In genomic region chr9:120928720-120929389, GRCh38 we compare ENCODE assay signal across 1 cellular context.
A peak's percentile ranks its signal among the peaks of the same experiment; 100 is the strongest.
TF ChIP-seq lines count a peak whose summit lies in the region.

No MANE protein-coding gene starts in this region.

TF ChIP-seq in GM12878, 131 proteins besides CTCF, POLR2A, EP300 and RAD21 (continued from another document and continues in another):
- TF ChIP-seq PKNOX1 (IDR thresholded peaks at IDR 0.05) = 0 out of 2 replicates have a peak, but pooled peaks have one; percentile 19
- no peak for TF ChIP-seq NRF1 (conservative IDR thresholded peaks at IDR 0.05; ENCODE audit: low read depth, low read length)
- TF ChIP-seq CREM (IDR thresholded peaks at IDR 0.05; ENCODE audit: low read depth) = no peak
- TF ChIP-seq POU2F2 (IDR thresholded peaks at IDR 0.05; ENCODE audit: borderline replicate concordance, low read depth, low read length) = peak; percentile 24; the same call in 1 of the 3 replicates
- no peak for TF ChIP-seq RAD51 (IDR thresholded peaks at IDR 0.05)
- TF ChIP-seq TARDBP (IDR thresholded peaks at IDR 0.05; ENCODE audit: borderline replicate concordance) = no peak
- peak; percentile 74; the same call in 1 of the 2 replicates for TF ChIP-seq TAF1 (IDR thresholded peaks at IDR 0.05; ENCODE audit: borderline replicate concordance, low read depth, low read length)
- peak; percentile 87 for TF ChIP-seq ZNF687 (IDR thresholded peaks at IDR 0.05)
- no peak for TF ChIP-seq SUPT20H (IDR thresholded peaks at IDR 0.05; ENCODE audit: borderline replicate concordance, control insufficient read depth, low read depth, low read length)
- no peak for TF ChIP-seq USF1 (IDR thresholded peaks at IDR 0.05; ENCODE audit: borderline replicate concordance, extremely low read length, insufficient read depth, low read depth, low read length)
- 0 out of 2 replicates have a peak, but pooled peaks have one; percentile 9 for TF ChIP-seq ZNF207 (IDR thresholded peaks at IDR 0.05; ENCODE audit: borderline replicate concordance)
- 0 out of 4 replicates have a peak, but pooled peaks of 1 of the 2 experiments have one; percentile 26 for TF ChIP-seq IKZF2 (IDR thresholded peaks at IDR 0.05)
- 0 out of 2 replicates have a peak, but pooled peaks have one; percentile 51 for TF ChIP-seq CBFB (IDR thresholded peaks at IDR 0.05; ENCODE audit: low read depth)
- 0 out of 2 replicates have a peak, but pooled peaks have one; percentile 49 for TF ChIP-seq PAX5 (IDR thresholded peaks at IDR 0.05; ENCODE audit: borderline replicate concordance, low read depth, low read length)
- no peak for TF ChIP-seq TBL1XR1 (IDR thresholded peaks at IDR 0.05; ENCODE audit: low read depth, low read length)
- peak; percentile 41; the same call in 1 of the 2 replicates for TF ChIP-seq CHD2 (IDR thresholded peaks at IDR 0.05; ENCODE audit: borderline replicate concordance, low read depth, low read length)
- no peak for TF ChIP-seq NR2C1 (IDR thresholded peaks at IDR 0.05)
- no peak for TF ChIP-seq KDM1A (IDR thresholded peaks at IDR 0.05; ENCODE audit: borderline replicate concordance)
- no peak for TF ChIP-seq CBX3 (IDR thresholded peaks at IDR 0.05; ENCODE audit: borderline replicate concordance, low read depth)
- peak; percentile 50 for TF ChIP-seq NKRF (conservative IDR thresholded peaks at IDR 0.05)
- no peak for TF ChIP-seq YBX1 (IDR thresholded peaks at IDR 0.05)
- TF ChIP-seq ATF3 (IDR thresholded peaks at IDR 0.05; ENCODE audit: borderline replicate concordance, extremely low read depth, low read depth, low read length) = no peak
- TF ChIP-seq BACH1 (IDR thresholded peaks at IDR 0.05; ENCODE audit: borderline replicate concordance) = peak; percentile 58
- TF ChIP-seq SKIL (IDR thresholded peaks at IDR 0.05; ENCODE audit: low read depth, poor library complexity, severe bottlenecking) = no peak
- no peak for TF ChIP-seq ZZZ3 (IDR thresholded peaks at IDR 0.05; ENCODE audit: control insufficient read depth, insufficient read length, low read depth)
- no peak for TF ChIP-seq FOXK2 (IDR thresholded peaks at IDR 0.05)
- no peak for TF ChIP-seq FOXM1 (IDR thresholded peaks at IDR 0.05; ENCODE audit: low read depth, low read length)
- TF ChIP-seq IRF3 (IDR thresholded peaks at IDR 0.05) = no peak
- no peak for TF ChIP-seq EZH2 (IDR thresholded peaks at IDR 0.05; ENCODE audit: borderline replicate concordance, control insufficient read depth, low read depth, low read length)
- TF ChIP-seq ZBED1 (IDR thresholded peaks at IDR 0.05; ENCODE audit: borderline replicate concordance) = no peak
- no peak for TF ChIP-seq ATF2 (IDR thresholded peaks at IDR 0.05; ENCODE audit: low read length)
- TF ChIP-seq GATAD2B (conservative IDR thresholded peaks at IDR 0.05; ENCODE audit: low read depth) = peak; percentile 80
- no peak for TF ChIP-seq CREB1 (IDR thresholded peaks at IDR 0.05; ENCODE audit: low read depth)
- no peak for TF ChIP-seq HDAC6 (IDR thresholded peaks at IDR 0.05; ENCODE audit: unreplicated experiment)
- TF ChIP-seq JUND (IDR thresholded peaks at IDR 0.05; ENCODE audit: low read depth, low read length) = no peak
- no peak for TF ChIP-seq MTA3 (IDR thresholded peaks at IDR 0.05; ENCODE audit: borderline replicate concordance, low read length)
- no peak for TF ChIP-seq ZBTB11 (CRISPR knock-in tag; IDR thresholded peaks at IDR 0.05)
- TF ChIP-seq MLLT1 (IDR thresholded peaks at IDR 0.05) = no peak
- no peak for TF ChIP-seq ZNF274 (IDR thresholded peaks at IDR 0.05; ENCODE audit: insufficient read depth, insufficient read length)
- TF ChIP-seq RELA (IDR thresholded peaks at IDR 0.05; ENCODE audit: borderline replicate concordance, partially characterized antibody) = no peak
- no peak for TF ChIP-seq SUZ12 (IDR thresholded peaks at IDR 0.05; ENCODE audit: unreplicated experiment)
- no peak for TF ChIP-seq FOS (IDR thresholded peaks at IDR 0.05; ENCODE audit: borderline replicate concordance, extremely low read depth, insufficient read length)
- TF ChIP-seq RB1 (IDR thresholded peaks at IDR 0.05; ENCODE audit: borderline replicate concordance) = no peak; the same call in 1 of the 2 replicates
- TF ChIP-seq SMAD1 (IDR thresholded peaks at IDR 0.05; ENCODE audit: low read depth, partially characterized antibody) = no peak
- peak; percentile 74 for TF ChIP-seq NR2F1 (conservative IDR thresholded peaks at IDR 0.05)
- TF ChIP-seq MTA2 (IDR thresholded peaks at IDR 0.05; ENCODE audit: low read depth) = no peak
- TF ChIP-seq SMAD5 (IDR thresholded peaks at IDR 0.05; ENCODE audit: low read depth) = no peak
- no peak for TF ChIP-seq JUNB (IDR thresholded peaks at IDR 0.05)
- TF ChIP-seq SPI1 (IDR thresholded peaks at IDR 0.05; ENCODE audit: borderline replicate concordance, insufficient read depth, low read depth, low read length) = no peak
